In genomic region chr10:49183596-49184542, GRCh38 we compare ENCODE assay signal across 1 cellular context.
TF ChIP-seq lines count a peak whose summit lies in the region.

No MANE protein-coding gene starts in this region.

TF ChIP-seq in K562, 482 proteins besides CTCF, POLR2A, EP300 and RAD21 (continued from another document and continues in another):
- TF ChIP-seq ZBTB40 (IDR thresholded peaks at IDR 0.05) (peak; percentile 27; the same call in 1 of the 2 replicates), ZBTB40 (CRISPR knock-in tag; IDR thresholded peaks at IDR 0.05) (no peak), RBM14 (IDR thresholded peaks at IDR 0.05; ENCODE audit: borderline replicate concordance, insufficient read depth, low read depth, low read length) (no peak), CTCFL (IDR thresholded peaks at IDR 0.05; ENCODE audit: borderline replicate concordance, insufficient read depth, low read depth, low read length, poor library complexity, severe bottlenecking) (no peak), NR2C2 (CRISPR knock-in tag; IDR thresholded peaks at IDR 0.05) (no peak), NR2C2 (tag; IDR thresholded peaks at IDR 0.05) (no peak), TGIF2 (CRISPR knock-in tag; IDR thresholded peaks at IDR 0.05) (no peak), ZBTB1 (CRISPR knock-in tag; IDR thresholded peaks at IDR 0.05; ENCODE audit: borderline replicate concordance, low read depth) (no peak), FOXJ3 (CRISPR knock-in tag; IDR thresholded peaks at IDR 0.05) (no peak), CEBPG (CRISPR knock-in tag; IDR thresholded peaks at IDR 0.05) (no peak), CEBPG (tag; conservative IDR thresholded peaks at IDR 0.05 in 1 of 2, IDR thresholded peaks at IDR 0.05 in 1 of 2) (peak in 1 of 2 experiments; percentile 86; a peak in 2 of 4 replicates), PHF8 (IDR thresholded peaks at IDR 0.05; ENCODE audit: borderline replicate concordance, low read length) (peak; percentile 16; the same call in 1 of the 2 replicates), STAT5A (IDR thresholded peaks at IDR 0.05; ENCODE audit: borderline replicate concordance, low read length) (peak; percentile 93), MTA1 (IDR thresholded peaks at IDR 0.05; ENCODE audit: borderline replicate concordance) (peak; percentile 84), CCNT2 (IDR thresholded peaks at IDR 0.05; ENCODE audit: borderline replicate concordance, extremely low read depth, insufficient read length, low read depth, low read length) (no peak), FOXA3 (CRISPR knock-in tag; conservative IDR thresholded peaks at IDR 0.05 in 1 of 2, IDR thresholded peaks at IDR 0.05 in 1 of 2) (no peak), EGR1 (conservative IDR thresholded peaks at IDR 0.05) (peak; percentile 82), YBX1 (IDR thresholded peaks at IDR 0.05) (no peak), ZNF263 (CRISPR knock-in tag; IDR thresholded peaks at IDR 0.05; ENCODE audit: borderline replicate concordance) (no peak), NR4A1 (CRISPR knock-in tag; IDR thresholded peaks at IDR 0.05) (no peak), NR4A1 (tag; IDR thresholded peaks at IDR 0.05) (peak; percentile 56), MGA (IDR thresholded peaks at IDR 0.05) (peak; percentile 86), ZNF778 (CRISPR knock-in tag; IDR thresholded peaks at IDR 0.05) (no peak), BRD4 (IDR thresholded peaks at IDR 0.05) (peak; percentile 68; the same call in 1 of the 2 replicates), TAF7 (tag; IDR thresholded peaks at IDR 0.05) (peak; percentile 56; the same call in 1 of the 2 replicates), CBX1 (IDR thresholded peaks at IDR 0.05; ENCODE audit: low read depth) (no peak; the same call in 1 of the 2 replicates)
- TF ChIP-seq, protein P1, sequence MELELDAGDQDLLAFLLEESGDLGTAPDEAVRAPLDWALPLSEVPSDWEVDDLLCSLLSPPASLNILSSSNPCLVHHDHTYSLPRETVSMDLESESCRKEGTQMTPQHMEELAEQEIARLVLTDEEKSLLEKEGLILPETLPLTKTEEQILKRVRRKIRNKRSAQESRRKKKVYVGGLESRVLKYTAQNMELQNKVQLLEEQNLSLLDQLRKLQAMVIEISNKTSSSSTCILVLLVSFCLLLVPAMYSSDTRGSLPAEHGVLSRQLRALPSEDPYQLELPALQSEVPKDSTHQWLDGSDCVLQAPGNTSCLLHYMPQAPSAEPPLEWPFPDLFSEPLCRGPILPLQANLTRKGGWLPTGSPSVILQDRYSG (tag; conservative IDR thresholded peaks at IDR 0.05; ENCODE audit: low read depth), result peak; percentile 79; the same call in 1 of the 2 replicates
- TF ChIP-seq, protein P2, sequence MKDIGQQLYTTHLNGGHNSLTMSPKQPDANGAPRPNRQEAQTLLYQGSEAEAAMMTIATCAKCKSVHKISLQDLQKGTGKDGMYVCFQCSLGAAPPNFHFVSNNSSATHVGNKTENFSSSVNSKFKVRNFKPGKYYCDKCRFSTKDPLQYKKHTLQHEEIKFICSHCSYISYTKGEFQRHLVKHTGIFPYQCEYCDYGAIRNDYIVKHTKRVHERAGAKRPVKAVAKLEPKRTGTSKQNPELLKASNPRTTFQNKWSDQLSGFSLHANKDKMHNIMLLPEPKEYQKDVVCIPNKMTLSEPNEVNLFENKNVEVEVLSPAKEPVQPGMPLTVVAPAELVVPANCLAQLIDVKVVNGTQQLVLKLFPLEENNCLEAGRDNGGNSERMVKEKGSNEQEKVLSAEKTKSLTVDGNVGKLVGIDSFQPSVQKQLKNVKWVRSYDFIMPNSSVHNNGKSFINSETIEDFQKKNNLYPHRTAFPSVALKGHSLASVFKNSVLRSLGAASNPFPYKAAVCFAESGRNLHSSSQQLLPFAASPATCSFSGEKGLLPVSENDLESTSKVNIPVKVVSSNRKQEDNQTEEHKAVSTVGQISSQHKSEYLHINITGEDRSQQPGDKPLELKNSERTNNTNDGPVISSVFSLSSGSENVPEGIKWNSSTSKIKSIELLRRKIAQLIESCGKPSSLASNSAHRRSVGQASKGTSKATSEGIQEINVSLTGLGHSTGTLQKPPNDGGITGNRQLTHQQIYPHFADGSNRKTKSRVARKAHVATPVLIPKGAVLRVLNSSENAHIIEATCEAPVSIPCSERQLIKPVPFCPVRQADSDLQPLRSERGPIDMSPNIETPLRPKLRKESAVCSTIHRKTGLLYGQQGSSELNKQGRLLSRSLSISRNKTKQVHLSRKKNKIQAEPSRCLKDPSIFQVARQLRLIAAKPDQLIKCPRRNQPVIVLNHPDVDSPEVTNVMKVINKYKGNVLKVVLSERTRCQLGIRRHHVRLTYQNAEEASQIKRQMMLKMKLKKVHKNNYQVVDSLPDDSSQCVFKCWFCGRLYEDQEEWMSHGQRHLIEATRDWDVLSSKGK (CRISPR knock-in tag; IDR thresholded peaks at IDR 0.05), result no peak
